In the genomic region with DNA sequence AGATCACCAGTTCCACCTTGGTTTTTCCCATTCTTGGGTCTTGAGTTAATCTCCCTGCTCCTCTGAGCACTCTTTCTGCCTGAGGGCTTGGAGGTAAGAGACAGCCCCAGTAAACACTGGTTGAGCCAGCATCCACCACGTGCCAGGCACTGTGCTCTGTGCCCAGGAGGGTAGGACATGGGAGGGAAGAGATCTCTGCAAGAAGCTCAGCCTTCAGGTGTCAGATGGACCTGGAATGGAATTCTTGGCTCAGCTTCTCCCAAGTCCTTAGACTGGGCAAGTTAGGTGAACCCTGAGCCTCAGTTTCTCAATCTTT, we compare ENCODE assay signal across 11 cellular contexts. TPM values are rescaled to one million over a fixed set of nuclear protein-coding genes. Genes with fewer than 3 reads are reported as not detected.
A peak's percentile ranks its signal among the peaks of the same experiment; 100 is the strongest.
DNase-seq lines count a peak whose midpoint lies in the region; ATAC-seq and TF ChIP-seq lines count a peak whose summit lies in the region.
"Had no signal": no experiment of that assay in that cellular context is flagged by ENCODE, and none has a peak within 500 bp of the region (broad histone marks: within the 10 kb centered on the region; RNA-seq: fewer than 3 reads in every experiment).

No MANE protein-coding gene starts in this region.

- peaks cover 67% of the 10 kb centered on the region for H3K79me2 ChIP-seq in mesendoderm (ENCODE audit: control insufficient read depth, insufficient read depth, low read length)

- peak overlapping the region; percentile 69 for H3K56ac ChIP-seq in mesendoderm (ENCODE audit: low read length)

- H2BK120ac ChIP-seq in mesendoderm (ENCODE audit: low read depth, low read length) = no peak overlapping the region

- H3K9me3 Mint-ChIP-seq in chondrocyte (ENCODE audit: low read depth) = no peaks in the 10 kb centered on the region

- no peak overlapping the region for H2AK5ac ChIP-seq in mesendoderm (ENCODE audit: low read length)

- H3K4me2 ChIP-seq in mesendoderm (ENCODE audit: low read length) = peak overlapping the region; percentile 14

- peak overlapping the region in 8 of 12 donors; percentile 73 to 96 (median 90) for H3K4me3 ChIP-seq in heart left ventricle
- no peak overlapping the region for H3K4me3 ChIP-seq in mesendoderm (ENCODE audit: low read length)
- peak overlapping the region in 2 of 4 donors; percentile 92 to 100 for H3K4me3 ChIP-seq in transverse colon
- H3K4me3 ChIP-seq: mucosa of descending colon had no signal

- peak overlapping the region; percentile 54 for H3K9ac ChIP-seq in mesendoderm (ENCODE audit: low read length)

- H3K9me3 ChIP-seq in heart left ventricle (no peaks in the 10 kb centered on the region), transverse colon (no peaks in the 10 kb centered on the region)
- H3K9me3 ChIP-seq: mucosa of descending colon had no signal

- no peak overlapping the region for H4K5ac ChIP-seq in mesendoderm (ENCODE audit: low read length)

- no peak for DNase-seq in heart left ventricle
- DNase-seq in left cardiac atrium = no peak
- peak; percentile 29 for DNase-seq in chondrocyte (ENCODE audit: low spot score)
- DNase-seq in mesendoderm = no peak
- DNase-seq in transverse colon = no peak
- DNase-seq in amniotic stem cell (lab: John Stamatoyannopoulos, UW) = no peak
- no peak for DNase-seq in NCI-H2171 (lab: John Stamatoyannopoulos, UW)
- DNase-seq: activated naive CD4-positive, alpha-beta T cell; stimulated activated CD4-positive, alpha-beta T cell treated with anti-CD3 and anti-CD28 coated beads, Interleukin-4, amount 100 ng/mL, for 4 hours had no signal

- no peak overlapping the region for H3K4ac ChIP-seq in mesendoderm (ENCODE audit: low read depth, low read length)

- peaks cover 20% of the 10 kb centered on the region for H3K4me1 Mint-ChIP-seq in chondrocyte (ENCODE audit: low read depth)

- in situ Hi-C loops in transverse colon (cut with MboI; ENCODE audit: low pct_ligation_motif_present in 1 of 4, low pct_unique_long_range_greater_than_20kb in 1 of 4, low sequenced_read_pairs in 3 of 4) = no loop called here

- H4K8ac ChIP-seq in mesendoderm (ENCODE audit: low read depth, low read length) = no peak overlapping the region

- H3K4me1 ChIP-seq in heart left ventricle (peaks cover 7 to 78% (median 61%) of the 10 kb centered on the region in 12 donors), mesendoderm (ENCODE audit: control insufficient read depth, low read depth, low read length) (peaks cover 22% of the 10 kb centered on the region), transverse colon (peaks cover 28 to 65% (median 43%) of the 10 kb centered on the region in 4 donors)

- H3K27ac Mint-ChIP-seq in chondrocyte (ENCODE audit: unreplicated experiment) = no peak overlapping the region

- no peak overlapping the region for H2BK15ac ChIP-seq in mesendoderm (replicated peaks; ENCODE audit: low read depth)

- H3K27ac ChIP-seq in heart left ventricle = peak overlapping the region in 9 of 12 donors; percentile 17 to 100 (median 97)
- no peak overlapping the region for H3K27ac ChIP-seq in mesendoderm (ENCODE audit: low read depth, low read length)
- H3K27ac ChIP-seq in transverse colon = peak overlapping the region; percentile 93 to 99 (median 98)

- H3K18ac ChIP-seq in mesendoderm (ENCODE audit: low read length) = no peak overlapping the region

- H3K36me3 ChIP-seq in heart left ventricle (peaks cover 0 to 41% (median 18%) of the 10 kb centered on the region in 9 donors), mesendoderm (ENCODE audit: control insufficient read depth, insufficient read depth, low read length) (peaks cover 10% of the 10 kb centered on the region), transverse colon (peaks cover 0 to 6% (median 0%) of the 10 kb centered on the region in 4 donors)

- intact Hi-C loops in heart left ventricle (cut with DNase I) (loop anchor here in 6 of 10 donors (5.0 to 10.0 kb wide), 6 partner anchors 34 to 521 kb away; partner anchors contain the start of genes CASP2 (in 4 of the 6), TMEM139 (in 2 of the 6) and TCAF1 (in 1 of the 6)), left cardiac atrium (cut with DNase I) (no loop called here), transverse colon (cut with DNase I; ENCODE audit: low total_unique reads) (no loop called here)

- H2BK5ac ChIP-seq in mesendoderm (ENCODE audit: low read length) = no peak overlapping the region

- H3K79me1 ChIP-seq in mesendoderm (ENCODE audit: low read length) = peaks cover 37% of the 10 kb centered on the region

- TF ChIP-seq POLR2A in heart left ventricle (IDR thresholded peaks at IDR 0.05) (no peak), transverse colon (IDR thresholded peaks at IDR 0.05) (no peak)

- TF ChIP-seq EP300 in transverse colon (IDR thresholded peaks at IDR 0.05; ENCODE audit: low read depth) = no peak

- H3K36me3 Mint-ChIP-seq in chondrocyte (ENCODE audit: low read depth) = peaks cover 9% of the 10 kb centered on the region

- TF ChIP-seq CTCF in heart left ventricle (IDR thresholded peaks at IDR 0.05) = no peak
- TF ChIP-seq CTCF in chondrocyte (IDR thresholded peaks at IDR 0.05) = no peak
- no peak for TF ChIP-seq CTCF in transverse colon (IDR thresholded peaks at IDR 0.05)

- H3K27me3 ChIP-seq in heart left ventricle = no peaks in the 10 kb centered on the region
- H3K27me3 ChIP-seq in mesendoderm (ENCODE audit: insufficient read depth, low read length, poor library complexity) = no peaks in the 10 kb centered on the region
- H3K27me3 ChIP-seq in transverse colon = no peaks in the 10 kb centered on the region

- no peaks in the 10 kb centered on the region for H3K27me3 Mint-ChIP-seq in chondrocyte (ENCODE audit: low read depth)

- no peak for ATAC-seq in heart left ventricle
- no peak for ATAC-seq in left cardiac atrium
- no peak for ATAC-seq in HG02610 (IDR thresholded peaks at IDR 0.05; ENCODE audit: unreplicated experiment)
- ATAC-seq: mucosa of descending colon had no signal

- no peak overlapping the region for H3K4me3 Mint-ChIP-seq in chondrocyte (ENCODE audit: unreplicated experiment)

- 55 to 76% (median 74%) methylated on average over 1 of the region's 1 CpG for WGBS in heart left ventricle, 4 donors
- no CpG with 5 or more reads among the region's 1 CpG for WGBS in mesendoderm (ENCODE audit: extremely low coverage, insufficient coverage, low lambda C conversion rate)
- WGBS in transverse colon (ENCODE audit: low coverage in 1 of 2), 2 donors = 50% methylated on average over 1 of the region's 1 CpG; no CpG with 5 or more reads in 1 of the 2 donors

- H3K23ac ChIP-seq in mesendoderm (ENCODE audit: low read length) = peak overlapping the region; percentile 48

RNA-seq across cellular contexts. Expression of gene ZYX, which starts 2.5 kb away (rescaled TPM):
- 100 to 1,000 TPM in 4 of 9 donors, 10 to 100 TPM in 5; 59.6 to 217 (median 79.4) TPM for total RNA-seq in heart left ventricle
- polyA plus RNA-seq in heart left ventricle = 100 to 1,000 TPM in 1 of 2 donors, 10 to 100 TPM in 1; 55.9 to 156 TPM
- total RNA-seq in left cardiac atrium = 100 to 1,000 TPM in 1 of 2 donors, 10 to 100 TPM in 1; 79.1 to 156 TPM
- total RNA-seq in chondrocyte = 241 to 386 TPM (median 384 TPM) in 3 replicates
- 368 TPM for polyA plus RNA-seq in mesendoderm (2013, experiment 1 of 2)
- 379 TPM for polyA plus RNA-seq in mesendoderm (2013, experiment 2 of 2)
- 100 to 1,000 TPM in 2 of 4 donors, 10 to 100 TPM in 2; 45.2 to 217 (median 110) TPM for total RNA-seq in transverse colon

RNA-seq across cellular contexts. Expression of gene FAM131B, which starts 21.1 kb away (rescaled TPM):
- total RNA-seq in heart left ventricle = under 1 TPM; 0.15 to 0.79 (median 0.42) TPM
- under 1 TPM; 0.19 to 0.25 TPM for polyA plus RNA-seq in heart left ventricle
- under 1 TPM; 0.29 to 0.97 TPM for total RNA-seq in left cardiac atrium
- 3.0 to 4.0 TPM (median 3.1 TPM) in 3 replicates for total RNA-seq in chondrocyte
- polyA plus RNA-seq in mesendoderm (2013, experiment 1 of 2) = 10.5 TPM
- 10.1 TPM for polyA plus RNA-seq in mesendoderm (2013, experiment 2 of 2)
- 10 to 100 TPM in 1 of 4 donors, 1 to 10 TPM in 3; 2.2 to 33.4 (median 4.7) TPM for total RNA-seq in transverse colon

RNA-seq across cellular contexts. Expression of gene EPHA1, which starts 25.1 kb away (rescaled TPM):
- total RNA-seq in heart left ventricle = under 1 TPM in 3 of 9 donors, not detected in 6; 0.06 to 0.51 (median 0.48) TPM
- polyA plus RNA-seq in heart left ventricle = under 1 TPM in 1 of 2 donors, not detected in 1; 0.04 TPM
- under 1 TPM; 0.16 to 0.71 TPM for total RNA-seq in left cardiac atrium
- not detected in 3 replicates for total RNA-seq in chondrocyte
- polyA plus RNA-seq in mesendoderm (2013, experiment 1 of 2) = 85.6 TPM
- 80.8 TPM for polyA plus RNA-seq in mesendoderm (2013, experiment 2 of 2)
- 10 to 100 TPM; 21.1 to 29.9 (median 24.8) TPM for total RNA-seq in transverse colon

RNA-seq across cellular contexts. Expression of gene TAS2R60, which starts 59.7 kb away (rescaled TPM):
- total RNA-seq in heart left ventricle (not detected), left cardiac atrium (not detected), chondrocyte (not detected in 3 replicates), transverse colon (not detected)
- not detected for polyA plus RNA-seq in heart left ventricle
- polyA plus RNA-seq in mesendoderm (2013, experiment 1 of 2) = 0.15 TPM
- 0.20 TPM for polyA plus RNA-seq in mesendoderm (2013, experiment 2 of 2)

Comparison
In these comparisons a context has a peak if more than half of its experiments do, and no peak if none do; other contexts are left out.
1. intact Hi-C loops: an anchor here in heart left ventricle (5.0 to 10.0 kb wide); none called in left cardiac atrium and transverse colon.
2. RNA of gene EPHA1, which starts 25.1 kb away (total RNA-seq): 21.1 to 29.9 TPM in transverse colon; 0.16 to 0.71 TPM in left cardiac atrium, 0.06 to 0.51 TPM in heart left ventricle and not detected in chondrocyte; every median in the first group is over 10 times any median in the second.